9 cellular contexts compared by ENCODE assay signal in the genomic region with DNA sequence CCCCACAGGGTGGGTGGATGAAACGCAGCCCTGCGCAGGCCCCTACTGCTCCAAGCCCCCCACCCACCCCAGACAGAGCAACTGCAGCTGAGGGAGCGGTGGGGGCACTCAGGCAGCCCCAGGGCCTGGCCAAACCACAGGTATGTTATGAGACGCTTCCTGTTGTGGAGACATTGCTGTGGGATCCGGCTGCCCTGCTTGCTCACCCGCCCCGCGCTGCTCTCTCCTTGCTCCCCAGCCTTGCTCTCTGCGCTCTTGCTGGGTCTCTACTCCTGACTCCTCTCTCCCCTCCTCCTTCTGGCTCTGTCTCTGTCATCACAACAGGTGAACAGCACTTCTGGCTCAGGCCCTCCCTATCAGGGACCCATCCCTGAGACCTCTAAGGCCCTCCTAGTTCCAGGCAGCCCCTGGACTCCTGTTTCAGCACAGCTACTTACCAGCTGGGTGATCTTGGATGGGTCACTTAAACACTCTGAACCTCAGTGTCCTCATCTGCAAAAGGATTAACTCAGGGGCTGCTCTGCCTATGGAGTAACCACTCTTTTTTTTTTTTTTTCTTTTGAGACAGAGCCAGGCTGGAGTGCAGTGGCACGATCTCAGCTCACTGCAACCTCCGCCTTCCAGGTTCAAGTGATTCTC. TPM values are rescaled to one million over a fixed set of nuclear protein-coding genes. Genes with fewer than 3 reads are reported as not detected.
DNase-seq lines count a peak whose midpoint lies in the region; ATAC-seq and TF ChIP-seq lines count a peak whose summit lies in the region.
"Had no signal": no experiment of that assay in that cellular context is flagged by ENCODE, and none has a peak within 500 bp of the region (broad histone marks: within the 10 kb centered on the region; RNA-seq: fewer than 3 reads in every experiment).

No MANE protein-coding gene starts in this region.

- POLR2A ChIA-PET in activated CD8-positive, alpha-beta T cell treated with anti-CD3 and anti-CD28 coated beads, Interleukin-2, amount 10 ng/mL, durations not matched to agents 7 days and 5 days (lab: Charles Lee), result interaction anchor here (1.0 to 1.2 kb wide), 2 partner anchors 23 to 26 kb away, joined by 3 read pairs; no protein-coding TSS in a partner anchor

- CTCF ChIA-PET in activated CD8-positive, alpha-beta T cell treated with anti-CD3 and anti-CD28 coated beads, Interleukin-2, amount 10 ng/mL, durations not matched to agents 7 days and 5 days (lab: Charles Lee), result interaction anchor here (1.2 to 21.8 kb wide), 3 partner anchors 9 to 40 kb away, joined by 4 to 349 read pairs (median 7); a partner anchor contains a TSS

- no peaks in the 10 kb centered on the region for H3K9me3 Mint-ChIP-seq in activated CD8-positive, alpha-beta T cell treated with anti-CD3 and anti-CD28 coated beads, Interleukin-2, amount 10 ng/mL, durations not matched to agents 7 days and 5 days (ENCODE audit: insufficient read depth)
- no peaks in the 10 kb centered on the region for H3K9me3 Mint-ChIP-seq in stimulated activated naive CD8-positive, alpha-beta T cell treated with anti-CD3 and anti-CD28 coated beads, Interleukin-15, Interleukin-2, amounts not matched to agents 100 ng/mL and 50 ng/mL, for 24 hours

- DNase-seq in activated CD4-positive, CD25-positive, alpha-beta regulatory T cell treated with anti-CD3 and anti-CD28 coated beads, Interleukin-2, amount 50 U/mL, for 72 hours, result no peak
- peak; percentile 80 for DNase-seq in activated CD8-positive, alpha-beta T cell treated with anti-CD3 and anti-CD28 coated beads, Interleukin-2, amount 10 ng/mL, durations not matched to agents 7 days and 5 days
- peak; percentile 53 for DNase-seq in fibroblast of mammary gland (ENCODE audit: low read depth)
- DNase-seq in NCI-H69 (lab: John Stamatoyannopoulos, UW), result no peak
- DNase-seq in DMS 273 treated with DMSO at 0.1 percent for 48 hours (lab: John Stamatoyannopoulos, UW), result no peak
- DNase-seq: foreskin melanocyte had no signal

- ATAC-seq in activated CD4-positive, CD25-positive, alpha-beta regulatory T cell treated with anti-CD3 and anti-CD28 coated beads, Interleukin-2, amount 50 U/mL, for 24 hours, result peak; percentile 65 to 67
- ATAC-seq in activated CD8-positive, alpha-beta T cell treated with anti-CD3 and anti-CD28 coated beads, Interleukin-2, amount 10 ng/mL, durations not matched to agents 7 days and 5 days, result peak; percentile 97
- no peak for ATAC-seq in GM21723 (IDR thresholded peaks at IDR 0.05; ENCODE audit: unreplicated experiment)

- H3K27me3 Mint-ChIP-seq in activated CD8-positive, alpha-beta T cell treated with anti-CD3 and anti-CD28 coated beads, Interleukin-2, amount 10 ng/mL, durations not matched to agents 7 days and 5 days (ENCODE audit: low read depth), result no peaks in the 10 kb centered on the region
- no peaks in the 10 kb centered on the region for H3K27me3 Mint-ChIP-seq in stimulated activated naive CD8-positive, alpha-beta T cell treated with anti-CD3 and anti-CD28 coated beads, Interleukin-15, Interleukin-2, amounts not matched to agents 100 ng/mL and 50 ng/mL, for 24 hours

- peak overlapping the region; percentile 84 for H3K27ac Mint-ChIP-seq in activated CD8-positive, alpha-beta T cell treated with anti-CD3 and anti-CD28 coated beads, Interleukin-2, amount 10 ng/mL, durations not matched to agents 7 days and 5 days
- peak overlapping the region; percentile 38 for H3K27ac Mint-ChIP-seq in stimulated activated naive CD8-positive, alpha-beta T cell treated with anti-CD3 and anti-CD28 coated beads, Interleukin-15, Interleukin-2, amounts not matched to agents 100 ng/mL and 50 ng/mL, for 24 hours

- H3K36me3 Mint-ChIP-seq in activated CD8-positive, alpha-beta T cell treated with anti-CD3 and anti-CD28 coated beads, Interleukin-2, amount 10 ng/mL, durations not matched to agents 7 days and 5 days (ENCODE audit: low read depth), result no peaks in the 10 kb centered on the region
- H3K36me3 Mint-ChIP-seq in stimulated activated naive CD8-positive, alpha-beta T cell treated with anti-CD3 and anti-CD28 coated beads, Interleukin-15, Interleukin-2, amounts not matched to agents 100 ng/mL and 50 ng/mL, for 24 hours (ENCODE audit: low read depth), result no peaks in the 10 kb centered on the region

- peaks cover 47% of the 10 kb centered on the region for H3K4me1 Mint-ChIP-seq in activated CD8-positive, alpha-beta T cell treated with anti-CD3 and anti-CD28 coated beads, Interleukin-2, amount 10 ng/mL, durations not matched to agents 7 days and 5 days (ENCODE audit: low read depth)
- peaks cover 29% of the 10 kb centered on the region for H3K4me1 Mint-ChIP-seq in stimulated activated naive CD8-positive, alpha-beta T cell treated with anti-CD3 and anti-CD28 coated beads, Interleukin-15, Interleukin-2, amounts not matched to agents 100 ng/mL and 50 ng/mL, for 24 hours (ENCODE audit: low read depth)

- no peak overlapping the region for H3K4me3 ChIP-seq in fibroblast of mammary gland (ENCODE audit: control insufficient read depth, low read depth, low read length)

- no peak for TF ChIP-seq CTCF in fibroblast of mammary gland (conservative IDR thresholded peaks at IDR 0.05; ENCODE audit: control insufficient read depth, insufficient read depth, low read depth, low read length)

- peak overlapping the region; percentile 27 for H3K4me3 Mint-ChIP-seq in activated CD8-positive, alpha-beta T cell treated with anti-CD3 and anti-CD28 coated beads, Interleukin-2, amount 10 ng/mL, durations not matched to agents 7 days and 5 days
- H3K4me3 Mint-ChIP-seq in stimulated activated naive CD8-positive, alpha-beta T cell treated with anti-CD3 and anti-CD28 coated beads, Interleukin-15, Interleukin-2, amounts not matched to agents 100 ng/mL and 50 ng/mL, for 24 hours, result no peak overlapping the region

RNA-seq across cellular contexts. Expression of a gene that starts 15.9 kb away (rescaled TPM):
- total RNA-seq in activated CD8-positive, alpha-beta T cell treated with anti-CD3 and anti-CD28 coated beads, Interleukin-2, amount 10 ng/mL, durations not matched to agents 7 days and 5 days, result under 1 TPM in 1 of 2 experiments, not detected in 1; 0.08 TPM

RNA-seq across cellular contexts. Expression of a gene that starts 20.5 kb away (rescaled TPM):
- 10 to 100 TPM; 36.0 to 36.7 TPM for total RNA-seq in activated CD8-positive, alpha-beta T cell treated with anti-CD3 and anti-CD28 coated beads, Interleukin-2, amount 10 ng/mL, durations not matched to agents 7 days and 5 days

RNA-seq across cellular contexts. Expression of a gene that starts 25.3 kb away (rescaled TPM):
- not detected for total RNA-seq in activated CD8-positive, alpha-beta T cell treated with anti-CD3 and anti-CD28 coated beads, Interleukin-2, amount 10 ng/mL, durations not matched to agents 7 days and 5 days

RNA-seq across cellular contexts. Expression of a gene that starts 40.1 kb away (rescaled TPM):
- total RNA-seq in activated CD8-positive, alpha-beta T cell treated with anti-CD3 and anti-CD28 coated beads, Interleukin-2, amount 10 ng/mL, durations not matched to agents 7 days and 5 days, result 10 to 100 TPM; 55.6 to 56.4 TPM

RNA-seq across cellular contexts. Expression of a gene that starts 46.8 kb away (rescaled TPM):
- 100 to 1,000 TPM; 235 to 245 TPM for total RNA-seq in activated CD8-positive, alpha-beta T cell treated with anti-CD3 and anti-CD28 coated beads, Interleukin-2, amount 10 ng/mL, durations not matched to agents 7 days and 5 days

Comparison
In these comparisons a context has a peak if more than half of its experiments do, and no peak if none do; other contexts are left out.
1. DNase-seq: peak in activated CD8-positive, alpha-beta T cell treated with anti-CD3 and anti-CD28 coated beads, Interleukin-2, amount 10 ng/mL, durations not matched to agents 7 days and 5 days (single experiment) and fibroblast of mammary gland (single experiment); none in activated CD4-positive, CD25-positive, alpha-beta regulatory T cell treated with anti-CD3 and anti-CD28 coated beads, Interleukin-2, amount 50 U/mL, for 72 hours (single experiment), NCI-H69 (single experiment) and DMS 273 treated with DMSO at 0.1 percent for 48 hours (single experiment).